8 cellular contexts compared by ENCODE assay signal in the genomic region with DNA sequence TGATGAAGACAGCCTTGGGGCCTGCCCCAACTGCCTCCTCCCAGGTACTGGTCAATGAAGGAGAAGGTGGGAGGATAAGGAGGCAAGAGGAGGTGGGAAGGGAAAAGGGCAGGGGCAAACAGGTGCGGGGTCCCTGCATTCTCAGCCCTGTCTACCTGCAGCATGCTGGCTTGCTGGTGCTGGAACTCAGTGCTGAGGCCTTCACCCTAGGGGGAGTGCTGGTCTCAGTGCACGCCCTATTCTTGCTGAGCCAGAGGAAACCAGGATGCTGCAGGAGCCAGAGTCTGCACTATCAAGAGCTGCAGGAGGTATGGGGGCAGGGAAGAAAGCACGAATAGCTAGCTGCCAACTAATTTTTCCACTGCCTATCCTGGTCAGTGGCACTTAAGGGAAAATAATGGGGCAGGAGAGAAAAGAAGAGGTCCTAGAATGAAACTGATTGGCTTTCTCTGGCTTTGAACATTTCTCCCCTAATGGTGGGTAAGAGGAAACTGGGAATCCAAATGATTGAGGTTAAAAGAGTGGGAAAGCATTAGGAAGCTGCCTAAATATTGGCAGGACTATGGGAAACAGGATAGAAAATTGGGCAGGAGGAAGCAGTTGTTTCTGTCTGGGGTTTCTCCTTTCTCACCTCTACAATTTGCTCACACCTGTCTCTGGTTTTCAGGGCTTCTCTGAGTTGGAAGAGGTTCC. TPM values are rescaled to one million over a fixed set of nuclear protein-coding genes. Genes with fewer than 3 reads are reported as not detected.
DNase-seq lines count a peak whose midpoint lies in the region; ATAC-seq, FAIRE-seq and TF ChIP-seq lines count a peak whose summit lies in the region.

No MANE protein-coding gene starts in this region.

- no peaks in the 10 kb centered on the region for H3K27me3 Mint-ChIP-seq in nephron progenitor cell (ENCODE audit: low read depth, poor library complexity)

- peaks cover 80% of the 10 kb centered on the region for H3K4me1 Mint-ChIP-seq in nephron progenitor cell

- 0 out of 2 replicates have a peak, but pooled peaks cover 2% of the 10 kb centered on the region for H3F3A ChIP-seq in DOHH2 (ENCODE audit: control insufficient read depth, insufficient read depth)

- H3K4me2 ChIP-seq in DOHH2 (ENCODE audit: low read length) = peak overlapping the region; percentile 78

- peaks cover 16% of the 10 kb centered on the region for H3K79me2 ChIP-seq in DOHH2 (ENCODE audit: control insufficient read depth, low read length)

- H3K4me3 Mint-ChIP-seq in nephron progenitor cell = peak overlapping the region; percentile 89

- peak overlapping the region; percentile 88 for H3K27ac Mint-ChIP-seq in nephron progenitor cell

- H3K36me3 ChIP-seq in DOHH2 (ENCODE audit: control insufficient read depth, low read length) = peaks cover 5% of the 10 kb centered on the region
- H3K36me3 ChIP-seq in right atrium auricular region = no peaks in the 10 kb centered on the region

- H3K4me3 ChIP-seq in DOHH2 (ENCODE audit: low read length) = peak overlapping the region; percentile 90
- H3K4me3 ChIP-seq in LNCaP clone FGC (ENCODE audit: low read depth, low read length) = peak overlapping the region; percentile 74
- H3K4me3 ChIP-seq in choroid plexus epithelial cell (ENCODE audit: low read depth, low read length) = peak overlapping the region; percentile 85
- peak overlapping the region in 1 of 2 donors; percentile 71 for H3K4me3 ChIP-seq in right atrium auricular region

- peaks cover 4% of the 10 kb centered on the region; the same call in 1 of the 2 replicates for H3K27me3 ChIP-seq in DOHH2 (ENCODE audit: control insufficient read depth, low read length)
- H3K27me3 ChIP-seq in right atrium auricular region = no peaks in the 10 kb centered on the region

- H3K9me3 Mint-ChIP-seq in nephron progenitor cell = no peaks in the 10 kb centered on the region

- no peak overlapping the region for H3K27ac ChIP-seq in DOHH2 (ENCODE audit: low read depth, low read length)
- peak overlapping the region in 1 of 2 donors; percentile 99 for H3K27ac ChIP-seq in right atrium auricular region

- no peaks in the 10 kb centered on the region for H4K20me1 ChIP-seq in DOHH2 (ENCODE audit: control insufficient read depth, insufficient read depth, low read depth, low read length)

- H3K4me1 ChIP-seq in DOHH2 (ENCODE audit: control insufficient read depth, low read length) = peaks cover 42% of the 10 kb centered on the region
- H3K4me1 ChIP-seq in right atrium auricular region = peaks cover 0 to 59% of the 10 kb centered on the region in 2 donors

- no peak for ATAC-seq in HG03565 (IDR thresholded peaks at IDR 0.05; ENCODE audit: unreplicated experiment)

- H3K9me2 ChIP-seq in DOHH2 (replicated peaks; ENCODE audit: control insufficient read depth, low read length) = no peaks in the 10 kb centered on the region

- no peaks in the 10 kb centered on the region for H3K9me3 ChIP-seq in DOHH2 (ENCODE audit: control insufficient read depth, insufficient read depth, low read length)
- no peaks in the 10 kb centered on the region for H3K9me3 ChIP-seq in right atrium auricular region

- TF ChIP-seq CTCF in DOHH2 (IDR thresholded peaks at IDR 0.05; ENCODE audit: low read depth, low read length, poor library complexity, severe bottlenecking) (peak; percentile 15), LNCaP clone FGC (IDR thresholded peaks at IDR 0.05; ENCODE audit: control insufficient read depth, extremely low read depth, insufficient read depth) (no peak), choroid plexus epithelial cell (conservative IDR thresholded peaks at IDR 0.05; ENCODE audit: low read depth, low read length) (no peak), nephron progenitor cell (IDR thresholded peaks at IDR 0.05) (no peak), right atrium auricular region (IDR thresholded peaks at IDR 0.05) (no peak)

- DNase-seq in LNCaP clone FGC (ENCODE audit: low read depth) = no peak
- no peak for DNase-seq in choroid plexus epithelial cell (ENCODE audit: low read depth)
- no peak for DNase-seq in nephron progenitor cell
- DNase-seq in right atrium auricular region (ENCODE audit: low spot score) = no peak
- DNase-seq in DMS114 treated with DMSO at 0.1 percent for 48 hours (lab: John Stamatoyannopoulos, UW; ENCODE audit: unreplicated experiment) = no peak
- DNase-seq in urothelium cell line (ENCODE audit: low spot score) = no peak

- no peaks in the 10 kb centered on the region for H3K36me3 Mint-ChIP-seq in nephron progenitor cell (ENCODE audit: low read depth)

- no peak for FAIRE-seq in urothelium cell line (lab: Jason Lieb, UNC)

RNA-seq across cellular contexts. Expression of gene TMEM253, which starts 1.8 kb away (rescaled TPM):
- not detected for total RNA-seq in right atrium auricular region

RNA-seq across cellular contexts. Expression of gene ZNF219, which starts 4.2 kb away (rescaled TPM):
- 10 to 100 TPM; 49.7 to 66.6 TPM for total RNA-seq in right atrium auricular region

RNA-seq across cellular contexts. Expression of gene ARHGEF40, which starts 32.5 kb away (rescaled TPM):
- total RNA-seq in right atrium auricular region = 10 to 100 TPM; 14.3 to 16.0 TPM

RNA-seq across cellular contexts. Expression of gene RNASE8, which starts 45.0 kb away (rescaled TPM):
- total RNA-seq in right atrium auricular region = not detected

RNA-seq across cellular contexts. Expression of gene OR5AU1, which starts 53.2 kb away (rescaled TPM):
- not detected for total RNA-seq in right atrium auricular region
